In the genomic region with DNA sequence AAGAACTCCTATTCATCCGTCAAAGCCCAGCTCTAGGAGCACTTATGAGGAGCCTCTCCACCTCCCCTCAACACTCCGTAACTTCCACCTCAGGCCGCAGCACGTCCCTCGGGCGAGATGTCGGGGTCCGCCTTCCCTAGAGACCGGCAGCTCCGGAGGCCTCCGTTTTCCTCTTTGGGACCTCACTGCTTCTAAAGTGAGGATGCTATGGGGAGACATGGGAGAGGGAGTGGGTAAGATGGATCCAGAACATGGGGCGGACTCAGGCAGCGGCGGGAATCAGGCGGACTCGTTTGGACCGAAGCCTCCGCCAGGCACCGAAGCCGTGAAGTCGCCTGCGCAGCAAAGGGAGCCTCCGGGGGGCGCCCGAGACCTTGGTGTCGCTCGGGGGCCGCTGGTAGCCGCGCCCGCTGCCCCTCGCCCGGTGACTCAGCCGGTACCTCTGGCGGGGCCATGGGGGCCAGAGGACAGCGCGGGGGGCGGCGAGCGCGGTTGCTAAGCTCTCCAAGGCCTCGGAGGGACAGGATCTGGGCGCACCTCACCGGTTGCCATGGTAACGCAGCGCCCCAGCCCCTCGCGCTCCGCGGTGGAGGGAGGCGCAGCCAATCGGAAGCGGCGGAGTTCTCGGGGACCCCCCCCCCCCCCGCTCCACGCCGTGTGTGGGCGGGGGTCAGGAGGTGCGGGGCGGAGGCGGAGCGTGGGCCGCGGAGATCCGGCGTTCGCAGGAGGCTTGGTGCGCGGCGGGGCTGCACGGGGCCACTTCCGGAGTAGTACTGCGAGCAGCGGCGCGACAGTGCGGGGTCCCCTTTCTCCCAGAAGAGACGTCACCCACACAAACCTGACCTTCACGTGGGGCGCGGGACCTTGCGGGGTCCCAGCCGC, we compare ENCODE assay signal across 1 cellular context.
TF ChIP-seq lines count a peak whose summit lies in the region.

No MANE protein-coding gene starts in this region.

TF ChIP-seq in HepG2, 621 proteins besides CTCF, POLR2A, EP300 and RAD21 (continued from another document and continues in another):
- TF ChIP-seq, protein P1, sequence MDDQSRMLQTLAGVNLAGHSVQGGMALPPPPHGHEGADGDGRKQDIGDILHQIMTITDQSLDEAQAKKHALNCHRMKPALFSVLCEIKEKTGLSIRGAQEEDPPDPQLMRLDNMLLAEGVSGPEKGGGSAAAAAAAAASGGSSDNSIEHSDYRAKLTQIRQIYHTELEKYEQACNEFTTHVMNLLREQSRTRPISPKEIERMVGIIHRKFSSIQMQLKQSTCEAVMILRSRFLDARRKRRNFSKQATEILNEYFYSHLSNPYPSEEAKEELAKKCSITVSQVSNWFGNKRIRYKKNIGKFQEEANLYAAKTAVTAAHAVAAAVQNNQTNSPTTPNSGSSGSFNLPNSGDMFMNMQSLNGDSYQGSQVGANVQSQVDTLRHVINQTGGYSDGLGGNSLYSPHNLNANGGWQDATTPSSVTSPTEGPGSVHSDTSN (CRISPR knock-in tag; IDR thresholded peaks at IDR 0.05; ENCODE audit: borderline replicate concordance) = no peak
- no peak for TF ChIP-seq ZNF546 (CRISPR knock-in tag; conservative IDR thresholded peaks at IDR 0.05)
- no peak for TF ChIP-seq SCMH1 (CRISPR knock-in tag; IDR thresholded peaks at IDR 0.05; ENCODE audit: borderline replicate concordance)
- TF ChIP-seq SOX6 (IDR thresholded peaks at IDR 0.05) = no peak
- TF ChIP-seq SOX6 (CRISPR knock-in tag; IDR thresholded peaks at IDR 0.05) = peak; percentile 29; the same call in 1 of the 2 replicates
- TF ChIP-seq MEIS1 (CRISPR knock-in tag; IDR thresholded peaks at IDR 0.05; ENCODE audit: borderline replicate concordance) = peak; percentile 55; the same call in 1 of the 2 replicates
- no peak for TF ChIP-seq ZNF510 (CRISPR knock-in tag; IDR thresholded peaks at IDR 0.05; ENCODE audit: low read depth)
- no peak for TF ChIP-seq SETDB1 (CRISPR knock-in tag; IDR thresholded peaks at IDR 0.05; ENCODE audit: borderline replicate concordance)
- TF ChIP-seq ZFP36L1 (CRISPR knock-in tag; IDR thresholded peaks at IDR 0.05) = no peak
- TF ChIP-seq CEBPG (CRISPR knock-in tag; IDR thresholded peaks at IDR 0.05) = no peak
- no peak for TF ChIP-seq SMARCE1 (IDR thresholded peaks at IDR 0.05; ENCODE audit: borderline replicate concordance)
- TF ChIP-seq ZNF331 (CRISPR knock-in tag; IDR thresholded peaks at IDR 0.05) = no peak
- TF ChIP-seq, protein P2, sequence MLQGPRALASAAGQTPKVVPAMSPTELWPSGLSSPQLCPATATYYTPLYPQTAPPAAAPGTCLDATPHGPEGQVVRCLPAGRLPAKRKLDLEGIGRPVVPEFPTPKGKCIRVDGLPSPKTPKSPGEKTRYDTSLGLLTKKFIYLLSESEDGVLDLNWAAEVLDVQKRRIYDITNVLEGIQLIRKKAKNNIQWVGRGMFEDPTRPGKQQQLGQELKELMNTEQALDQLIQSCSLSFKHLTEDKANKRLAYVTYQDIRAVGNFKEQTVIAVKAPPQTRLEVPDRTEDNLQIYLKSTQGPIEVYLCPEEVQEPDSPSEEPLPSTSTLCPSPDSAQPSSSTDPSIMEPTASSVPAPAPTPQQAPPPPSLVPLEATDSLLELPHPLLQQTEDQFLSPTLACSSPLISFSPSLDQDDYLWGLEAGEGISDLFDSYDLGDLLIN (CRISPR knock-in tag; IDR thresholded peaks at IDR 0.05; ENCODE audit: borderline replicate concordance) = no peak
- TF ChIP-seq, protein P3, sequence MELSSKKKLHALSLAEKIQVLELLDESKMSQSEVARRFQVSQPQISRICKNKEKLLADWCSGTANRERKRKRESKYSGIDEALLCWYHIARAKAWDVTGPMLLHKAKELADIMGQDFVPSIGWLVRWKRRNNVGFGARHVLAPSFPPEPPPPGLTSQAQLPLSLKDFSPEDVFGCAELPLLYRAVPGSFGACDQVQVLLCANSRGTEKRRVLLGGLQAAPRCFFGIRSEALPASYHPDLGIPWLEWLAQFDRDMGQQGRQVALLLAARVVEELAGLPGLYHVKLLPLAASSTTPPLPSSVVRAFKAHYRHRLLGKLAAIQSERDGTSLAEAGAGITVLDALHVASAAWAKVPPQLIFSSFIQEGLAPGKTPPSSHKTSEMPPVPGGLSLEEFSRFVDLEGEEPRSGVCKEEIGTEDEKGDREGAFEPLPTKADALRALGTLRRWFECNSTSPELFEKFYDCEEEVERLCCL (CRISPR knock-in tag; IDR thresholded peaks at IDR 0.05; ENCODE audit: borderline replicate concordance) = 0 out of 2 replicates have a peak, but pooled peaks have one; percentile 51
- TF ChIP-seq ZNF724P (CRISPR knock-in tag; IDR thresholded peaks at IDR 0.05; ENCODE audit: borderline replicate concordance) = no peak
- no peak for TF ChIP-seq ISX (CRISPR knock-in tag; conservative IDR thresholded peaks at IDR 0.05)
- 0 out of 2 replicates have a peak, but pooled peaks have one; percentile 3 for TF ChIP-seq MTA1 (CRISPR knock-in tag; IDR thresholded peaks at IDR 0.05; ENCODE audit: borderline replicate concordance)
- TF ChIP-seq, protein P4, sequence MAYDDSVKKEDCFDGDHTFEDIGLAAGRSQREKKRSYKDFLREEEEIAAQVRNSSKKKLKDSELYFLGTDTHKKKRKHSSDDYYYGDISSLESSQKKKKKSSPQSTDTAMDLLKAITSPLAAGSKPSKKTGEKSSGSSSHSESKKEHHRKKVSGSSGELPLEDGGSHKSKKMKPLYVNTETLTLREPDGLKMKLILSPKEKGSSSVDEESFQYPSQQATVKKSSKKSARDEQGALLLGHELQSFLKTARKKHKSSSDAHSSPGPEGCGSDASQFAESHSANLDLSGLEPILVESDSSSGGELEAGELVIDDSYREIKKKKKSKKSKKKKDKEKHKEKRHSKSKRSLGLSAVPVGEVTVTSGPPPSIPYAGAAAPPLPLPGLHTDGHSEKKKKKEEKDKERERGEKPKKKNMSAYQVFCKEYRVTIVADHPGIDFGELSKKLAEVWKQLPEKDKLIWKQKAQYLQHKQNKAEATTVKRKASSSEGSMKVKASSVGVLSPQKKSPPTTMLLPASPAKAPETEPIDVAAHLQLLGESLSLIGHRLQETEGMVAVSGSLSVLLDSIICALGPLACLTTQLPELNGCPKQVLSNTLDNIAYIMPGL (CRISPR knock-in tag; IDR thresholded peaks at IDR 0.05; ENCODE audit: borderline replicate concordance in 1 of 2, low read depth in 1 of 2) = peak; percentile 62 to 73; a peak in 3 of 4 replicates
- TF ChIP-seq ARNT2 (CRISPR knock-in tag; IDR thresholded peaks at IDR 0.05; ENCODE audit: low read depth) = no peak
- TF ChIP-seq, protein P5, sequence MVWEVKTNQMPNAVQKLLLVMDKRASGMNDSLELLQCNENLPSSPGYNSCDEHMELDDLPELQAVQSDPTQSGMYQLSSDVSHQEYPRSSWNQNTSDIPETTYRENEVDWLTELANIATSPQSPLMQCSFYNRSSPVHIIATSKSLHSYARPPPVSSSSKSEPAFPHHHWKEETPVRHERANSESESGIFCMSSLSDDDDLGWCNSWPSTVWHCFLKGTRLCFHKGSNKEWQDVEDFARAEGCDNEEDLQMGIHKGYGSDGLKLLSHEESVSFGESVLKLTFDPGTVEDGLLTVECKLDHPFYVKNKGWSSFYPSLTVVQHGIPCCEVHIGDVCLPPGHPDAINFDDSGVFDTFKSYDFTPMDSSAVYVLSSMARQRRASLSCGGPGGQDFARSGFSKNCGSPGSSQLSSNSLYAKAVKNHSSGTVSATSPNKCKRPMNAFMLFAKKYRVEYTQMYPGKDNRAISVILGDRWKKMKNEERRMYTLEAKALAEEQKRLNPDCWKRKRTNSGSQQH (CRISPR knock-in tag; IDR thresholded peaks at IDR 0.05; ENCODE audit: low read depth) = no peak
- 0 out of 2 replicates have a peak, but pooled peaks have one; percentile 71 for TF ChIP-seq CHCHD3 (CRISPR knock-in tag; IDR thresholded peaks at IDR 0.05)
- no peak for TF ChIP-seq SMYD3 (CRISPR knock-in tag; IDR thresholded peaks at IDR 0.05)
- TF ChIP-seq RXRA (CRISPR knock-in tag; IDR thresholded peaks at IDR 0.05) = peak; percentile 49; the same call in 1 of the 2 replicates
- TF ChIP-seq, protein P6, sequence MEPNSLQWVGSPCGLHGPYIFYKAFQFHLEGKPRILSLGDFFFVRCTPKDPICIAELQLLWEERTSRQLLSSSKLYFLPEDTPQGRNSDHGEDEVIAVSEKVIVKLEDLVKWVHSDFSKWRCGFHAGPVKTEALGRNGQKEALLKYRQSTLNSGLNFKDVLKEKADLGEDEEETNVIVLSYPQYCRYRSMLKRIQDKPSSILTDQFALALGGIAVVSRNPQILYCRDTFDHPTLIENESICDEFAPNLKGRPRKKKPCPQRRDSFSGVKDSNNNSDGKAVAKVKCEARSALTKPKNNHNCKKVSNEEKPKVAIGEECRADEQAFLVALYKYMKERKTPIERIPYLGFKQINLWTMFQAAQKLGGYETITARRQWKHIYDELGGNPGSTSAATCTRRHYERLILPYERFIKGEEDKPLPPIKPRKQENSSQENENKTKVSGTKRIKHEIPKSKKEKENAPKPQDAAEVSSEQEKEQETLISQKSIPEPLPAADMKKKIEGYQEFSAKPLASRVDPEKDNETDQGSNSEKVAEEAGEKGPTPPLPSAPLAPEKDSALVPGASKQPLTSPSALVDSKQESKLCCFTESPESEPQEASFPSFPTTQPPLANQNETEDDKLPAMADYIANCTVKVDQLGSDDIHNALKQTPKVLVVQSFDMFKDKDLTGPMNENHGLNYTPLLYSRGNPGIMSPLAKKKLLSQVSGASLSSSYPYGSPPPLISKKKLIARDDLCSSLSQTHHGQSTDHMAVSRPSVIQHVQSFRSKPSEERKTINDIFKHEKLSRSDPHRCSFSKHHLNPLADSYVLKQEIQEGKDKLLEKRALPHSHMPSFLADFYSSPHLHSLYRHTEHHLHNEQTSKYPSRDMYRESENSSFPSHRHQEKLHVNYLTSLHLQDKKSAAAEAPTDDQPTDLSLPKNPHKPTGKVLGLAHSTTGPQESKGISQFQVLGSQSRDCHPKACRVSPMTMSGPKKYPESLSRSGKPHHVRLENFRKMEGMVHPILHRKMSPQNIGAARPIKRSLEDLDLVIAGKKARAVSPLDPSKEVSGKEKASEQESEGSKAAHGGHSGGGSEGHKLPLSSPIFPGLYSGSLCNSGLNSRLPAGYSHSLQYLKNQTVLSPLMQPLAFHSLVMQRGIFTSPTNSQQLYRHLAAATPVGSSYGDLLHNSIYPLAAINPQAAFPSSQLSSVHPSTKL (CRISPR knock-in tag; IDR thresholded peaks at IDR 0.05) = no peak
- TF ChIP-seq, protein P7, sequence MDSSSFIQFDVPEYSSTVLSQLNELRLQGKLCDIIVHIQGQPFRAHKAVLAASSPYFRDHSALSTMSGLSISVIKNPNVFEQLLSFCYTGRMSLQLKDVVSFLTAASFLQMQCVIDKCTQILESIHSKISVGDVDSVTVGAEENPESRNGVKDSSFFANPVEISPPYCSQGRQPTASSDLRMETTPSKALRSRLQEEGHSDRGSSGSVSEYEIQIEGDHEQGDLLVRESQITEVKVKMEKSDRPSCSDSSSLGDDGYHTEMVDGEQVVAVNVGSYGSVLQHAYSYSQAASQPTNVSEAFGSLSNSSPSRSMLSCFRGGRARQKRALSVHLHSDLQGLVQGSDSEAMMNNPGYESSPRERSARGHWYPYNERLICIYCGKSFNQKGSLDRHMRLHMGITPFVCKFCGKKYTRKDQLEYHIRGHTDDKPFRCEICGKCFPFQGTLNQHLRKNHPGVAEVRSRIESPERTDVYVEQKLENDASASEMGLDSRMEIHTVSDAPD (CRISPR knock-in tag; IDR thresholded peaks at IDR 0.05) = no peak
- no peak for TF ChIP-seq REPIN1 (CRISPR knock-in tag; IDR thresholded peaks at IDR 0.05; ENCODE audit: borderline replicate concordance, low read depth)
- no peak for TF ChIP-seq PPARG (CRISPR knock-in tag; conservative IDR thresholded peaks at IDR 0.05)
- peak; percentile 50; the same call in 1 of the 2 replicates for TF ChIP-seq KMT2A (CRISPR knock-in tag; IDR thresholded peaks at IDR 0.05)
- TF ChIP-seq FLYWCH1 (CRISPR knock-in tag; IDR thresholded peaks at IDR 0.05) = no peak
- TF ChIP-seq, protein P8, sequence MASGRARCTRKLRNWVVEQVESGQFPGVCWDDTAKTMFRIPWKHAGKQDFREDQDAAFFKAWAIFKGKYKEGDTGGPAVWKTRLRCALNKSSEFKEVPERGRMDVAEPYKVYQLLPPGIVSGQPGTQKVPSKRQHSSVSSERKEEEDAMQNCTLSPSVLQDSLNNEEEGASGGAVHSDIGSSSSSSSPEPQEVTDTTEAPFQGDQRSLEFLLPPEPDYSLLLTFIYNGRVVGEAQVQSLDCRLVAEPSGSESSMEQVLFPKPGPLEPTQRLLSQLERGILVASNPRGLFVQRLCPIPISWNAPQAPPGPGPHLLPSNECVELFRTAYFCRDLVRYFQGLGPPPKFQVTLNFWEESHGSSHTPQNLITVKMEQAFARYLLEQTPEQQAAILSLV (CRISPR knock-in tag; IDR thresholded peaks at IDR 0.05; ENCODE audit: borderline replicate concordance) = 0 out of 2 replicates have a peak, but pooled peaks have one; percentile 60
- 0 out of 2 replicates have a peak, but pooled peaks have one; percentile 43 for TF ChIP-seq NRL (CRISPR knock-in tag; IDR thresholded peaks at IDR 0.05; ENCODE audit: borderline replicate concordance)
- TF ChIP-seq, protein P9, sequence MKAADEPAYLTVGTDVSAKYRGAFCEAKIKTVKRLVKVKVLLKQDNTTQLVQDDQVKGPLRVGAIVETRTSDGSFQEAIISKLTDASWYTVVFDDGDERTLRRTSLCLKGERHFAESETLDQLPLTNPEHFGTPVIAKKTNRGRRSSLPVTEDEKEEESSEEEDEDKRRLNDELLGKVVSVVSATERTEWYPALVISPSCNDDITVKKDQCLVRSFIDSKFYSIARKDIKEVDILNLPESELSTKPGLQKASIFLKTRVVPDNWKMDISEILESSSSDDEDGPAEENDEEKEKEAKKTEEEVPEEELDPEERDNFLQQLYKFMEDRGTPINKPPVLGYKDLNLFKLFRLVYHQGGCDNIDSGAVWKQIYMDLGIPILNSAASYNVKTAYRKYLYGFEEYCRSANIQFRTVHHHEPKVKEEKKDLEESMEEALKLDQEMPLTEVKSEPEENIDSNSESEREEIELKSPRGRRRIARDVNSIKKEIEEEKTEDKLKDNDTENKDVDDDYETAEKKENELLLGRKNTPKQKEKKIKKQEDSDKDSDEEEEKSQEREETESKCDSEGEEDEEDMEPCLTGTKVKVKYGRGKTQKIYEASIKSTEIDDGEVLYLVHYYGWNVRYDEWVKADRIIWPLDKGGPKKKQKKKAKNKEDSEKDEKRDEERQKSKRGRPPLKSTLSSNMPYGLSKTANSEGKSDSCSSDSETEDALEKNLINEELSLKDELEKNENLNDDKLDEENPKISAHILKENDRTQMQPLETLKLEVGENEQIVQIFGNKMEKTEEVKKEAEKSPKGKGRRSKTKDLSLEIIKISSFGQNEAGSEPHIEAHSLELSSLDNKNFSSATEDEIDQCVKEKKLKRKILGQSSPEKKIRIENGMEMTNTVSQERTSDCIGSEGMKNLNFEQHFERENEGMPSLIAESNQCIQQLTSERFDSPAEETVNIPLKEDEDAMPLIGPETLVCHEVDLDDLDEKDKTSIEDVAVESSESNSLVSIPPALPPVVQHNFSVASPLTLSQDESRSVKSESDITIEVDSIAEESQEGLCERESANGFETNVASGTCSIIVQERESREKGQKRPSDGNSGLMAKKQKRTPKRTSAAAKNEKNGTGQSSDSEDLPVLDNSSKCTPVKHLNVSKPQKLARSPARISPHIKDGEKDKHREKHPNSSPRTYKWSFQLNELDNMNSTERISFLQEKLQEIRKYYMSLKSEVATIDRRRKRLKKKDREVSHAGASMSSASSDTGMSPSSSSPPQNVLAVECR (CRISPR knock-in tag; IDR thresholded peaks at IDR 0.05; ENCODE audit: borderline replicate concordance) = peak; percentile 63; the same call in 1 of the 2 replicates
- TF ChIP-seq, protein P10, sequence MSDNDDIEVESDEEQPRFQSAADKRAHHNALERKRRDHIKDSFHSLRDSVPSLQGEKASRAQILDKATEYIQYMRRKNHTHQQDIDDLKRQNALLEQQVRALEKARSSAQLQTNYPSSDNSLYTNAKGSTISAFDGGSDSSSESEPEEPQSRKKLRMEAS (IDR thresholded peaks at IDR 0.05) = peak; percentile 37; the same call in 1 of the 2 replicates
- no peak for TF ChIP-seq ZNF891 (CRISPR knock-in tag; IDR thresholded peaks at IDR 0.05)
- TF ChIP-seq KLF6 (CRISPR knock-in tag; IDR thresholded peaks at IDR 0.05) = no peak
- peak; percentile 64 for TF ChIP-seq HNRNPK (IDR thresholded peaks at IDR 0.05; ENCODE audit: low read depth, low read length, poor library complexity, severe bottlenecking)
- no peak for TF ChIP-seq ZNF337 (CRISPR knock-in tag; IDR thresholded peaks at IDR 0.05; ENCODE audit: borderline replicate concordance, low read depth)
